ENCODE assay signal across 2 cellular contexts in genomic region chr3:120477826-120478225, GRCh38.
TF ChIP-seq lines count a peak whose summit lies in the region.

No MANE protein-coding gene starts in this region.

TF ChIP-seq in SK-N-SH treated with all-trans-retinoic acid at 6 μM for 48 hours, 23 proteins besides CTCF, POLR2A, EP300 and RAD21 (continued from another document):
- TF ChIP-seq, protein P1, sequence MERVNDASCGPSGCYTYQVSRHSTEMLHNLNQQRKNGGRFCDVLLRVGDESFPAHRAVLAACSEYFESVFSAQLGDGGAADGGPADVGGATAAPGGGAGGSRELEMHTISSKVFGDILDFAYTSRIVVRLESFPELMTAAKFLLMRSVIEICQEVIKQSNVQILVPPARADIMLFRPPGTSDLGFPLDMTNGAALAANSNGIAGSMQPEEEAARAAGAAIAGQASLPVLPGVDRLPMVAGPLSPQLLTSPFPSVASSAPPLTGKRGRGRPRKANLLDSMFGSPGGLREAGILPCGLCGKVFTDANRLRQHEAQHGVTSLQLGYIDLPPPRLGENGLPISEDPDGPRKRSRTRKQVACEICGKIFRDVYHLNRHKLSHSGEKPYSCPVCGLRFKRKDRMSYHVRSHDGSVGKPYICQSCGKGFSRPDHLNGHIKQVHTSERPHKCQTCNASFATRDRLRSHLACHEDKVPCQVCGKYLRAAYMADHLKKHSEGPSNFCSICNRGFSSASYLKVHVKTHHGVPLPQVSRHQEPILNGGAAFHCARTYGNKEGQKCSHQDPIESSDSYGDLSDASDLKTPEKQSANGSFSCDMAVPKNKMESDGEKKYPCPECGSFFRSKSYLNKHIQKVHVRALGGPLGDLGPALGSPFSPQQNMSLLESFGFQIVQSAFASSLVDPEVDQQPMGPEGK (CRISPR knock-in tag; IDR thresholded peaks at IDR 0.05; ENCODE audit: borderline replicate concordance), result no peak
- TF ChIP-seq ISL1 (CRISPR knock-in tag; IDR thresholded peaks at IDR 0.05), result no peak
- TF ChIP-seq OSR1 (CRISPR knock-in tag; IDR thresholded peaks at IDR 0.05), result no peak
- TF ChIP-seq, protein P2, sequence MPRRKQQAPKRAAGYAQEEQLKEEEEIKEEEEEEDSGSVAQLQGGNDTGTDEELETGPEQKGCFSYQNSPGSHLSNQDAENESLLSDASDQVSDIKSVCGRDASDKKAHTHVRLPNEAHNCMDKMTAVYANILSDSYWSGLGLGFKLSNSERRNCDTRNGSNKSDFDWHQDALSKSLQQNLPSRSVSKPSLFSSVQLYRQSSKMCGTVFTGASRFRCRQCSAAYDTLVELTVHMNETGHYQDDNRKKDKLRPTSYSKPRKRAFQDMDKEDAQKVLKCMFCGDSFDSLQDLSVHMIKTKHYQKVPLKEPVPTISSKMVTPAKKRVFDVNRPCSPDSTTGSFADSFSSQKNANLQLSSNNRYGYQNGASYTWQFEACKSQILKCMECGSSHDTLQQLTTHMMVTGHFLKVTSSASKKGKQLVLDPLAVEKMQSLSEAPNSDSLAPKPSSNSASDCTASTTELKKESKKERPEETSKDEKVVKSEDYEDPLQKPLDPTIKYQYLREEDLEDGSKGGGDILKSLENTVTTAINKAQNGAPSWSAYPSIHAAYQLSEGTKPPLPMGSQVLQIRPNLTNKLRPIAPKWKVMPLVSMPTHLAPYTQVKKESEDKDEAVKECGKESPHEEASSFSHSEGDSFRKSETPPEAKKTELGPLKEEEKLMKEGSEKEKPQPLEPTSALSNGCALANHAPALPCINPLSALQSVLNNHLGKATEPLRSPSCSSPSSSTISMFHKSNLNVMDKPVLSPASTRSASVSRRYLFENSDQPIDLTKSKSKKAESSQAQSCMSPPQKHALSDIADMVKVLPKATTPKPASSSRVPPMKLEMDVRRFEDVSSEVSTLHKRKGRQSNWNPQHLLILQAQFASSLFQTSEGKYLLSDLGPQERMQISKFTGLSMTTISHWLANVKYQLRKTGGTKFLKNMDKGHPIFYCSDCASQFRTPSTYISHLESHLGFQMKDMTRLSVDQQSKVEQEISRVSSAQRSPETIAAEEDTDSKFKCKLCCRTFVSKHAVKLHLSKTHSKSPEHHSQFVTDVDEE (CRISPR knock-in tag; IDR thresholded peaks at IDR 0.05), result no peak
- no peak for TF ChIP-seq CSDC2 (CRISPR knock-in tag; IDR thresholded peaks at IDR 0.05)
- TF ChIP-seq ZNF70 (CRISPR knock-in tag; IDR thresholded peaks at IDR 0.05), result no peak
- TF ChIP-seq ZNF8 (CRISPR knock-in tag; IDR thresholded peaks at IDR 0.05), result no peak
- TF ChIP-seq SNAI2 (CRISPR knock-in tag; IDR thresholded peaks at IDR 0.05), result no peak
- no peak for TF ChIP-seq PPARA (CRISPR knock-in tag; IDR thresholded peaks at IDR 0.05; ENCODE audit: borderline replicate concordance)
- no peak for TF ChIP-seq ZFP3 (CRISPR knock-in tag; IDR thresholded peaks at IDR 0.05)
- no peak for TF ChIP-seq TCF4 (CRISPR knock-in tag; IDR thresholded peaks at IDR 0.05; ENCODE audit: borderline replicate concordance)
- TF ChIP-seq RARB (CRISPR knock-in tag; IDR thresholded peaks at IDR 0.05), result no peak
- TF ChIP-seq GLIS3 (CRISPR knock-in tag; IDR thresholded peaks at IDR 0.05), result no peak
- TF ChIP-seq ZC3H10 (CRISPR knock-in tag; IDR thresholded peaks at IDR 0.05), result no peak
- TF ChIP-seq TOX (CRISPR knock-in tag; IDR thresholded peaks at IDR 0.05; ENCODE audit: borderline replicate concordance), result no peak
- TF ChIP-seq BACH2 (CRISPR knock-in tag; IDR thresholded peaks at IDR 0.05; ENCODE audit: borderline replicate concordance), result no peak
- no peak for TF ChIP-seq ZNF565 (CRISPR knock-in tag; conservative IDR thresholded peaks at IDR 0.05; ENCODE audit: low read depth)
- no peak for TF ChIP-seq ZFP30 (CRISPR knock-in tag; IDR thresholded peaks at IDR 0.05)

TF ChIP-seq in SK-N-SH, 30 proteins besides CTCF, POLR2A, EP300 and RAD21 (continued from another document):
- TF ChIP-seq USF2 (IDR thresholded peaks at IDR 0.05; ENCODE audit: borderline replicate concordance, low read depth, low read length) (no peak), YY1 (IDR thresholded peaks at IDR 0.05; ENCODE audit: low read depth) (no peak), REST (IDR thresholded peaks at IDR 0.05; ENCODE audit: low read depth, low read length) (no peak), MAX (IDR thresholded peaks at IDR 0.05; ENCODE audit: low read depth) (no peak), PBX3 (IDR thresholded peaks at IDR 0.05) (no peak), ELF1 (IDR thresholded peaks at IDR 0.05) (no peak)
